ENCODE assay signal across 2 cellular contexts in genomic region chr3:158711886-158712285, GRCh38.
TF ChIP-seq lines count a peak whose summit lies in the region.

No MANE protein-coding gene starts in this region.

TF ChIP-seq in A549, 52 proteins besides CTCF, POLR2A, EP300 and RAD21:
- TF ChIP-seq, protein P1, sequence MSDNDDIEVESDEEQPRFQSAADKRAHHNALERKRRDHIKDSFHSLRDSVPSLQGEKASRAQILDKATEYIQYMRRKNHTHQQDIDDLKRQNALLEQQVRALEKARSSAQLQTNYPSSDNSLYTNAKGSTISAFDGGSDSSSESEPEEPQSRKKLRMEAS (IDR thresholded peaks at IDR 0.05) = no peak
- peak; percentile 69 for TF ChIP-seq MAFK (IDR thresholded peaks at IDR 0.05; ENCODE audit: partially characterized antibody)
- peak; percentile 24; the same call in 1 of the 2 replicates for TF ChIP-seq JUNB (IDR thresholded peaks at IDR 0.05)
- no peak for TF ChIP-seq FOSL2 (IDR thresholded peaks at IDR 0.05)
- peak; percentile 76 for TF ChIP-seq FOSL2 (CRISPR knock-in tag; IDR thresholded peaks at IDR 0.05)
- TF ChIP-seq RNF2 (IDR thresholded peaks at IDR 0.05; ENCODE audit: borderline replicate concordance, low read depth) = no peak
TF ChIP-seq in A549: peak in this region for 3.

TF ChIP-seq in K562, 482 proteins besides CTCF, POLR2A, EP300 and RAD21:
- TF ChIP-seq ATF3 (IDR thresholded peaks at IDR 0.05) = peak; percentile 32; the same call in 1 of the 2 replicates
- TF ChIP-seq ATF3 (CRISPR knock-in tag; conservative IDR thresholded peaks at IDR 0.05) = no peak
- TF ChIP-seq MYNN (IDR thresholded peaks at IDR 0.05) = no peak
- no peak for TF ChIP-seq MYNN (CRISPR knock-in tag; IDR thresholded peaks at IDR 0.05)
- peak; percentile 9; the same call in 1 of the 2 replicates for TF ChIP-seq MAFK (IDR thresholded peaks at IDR 0.05; ENCODE audit: low read length)
- TF ChIP-seq SAP30 (IDR thresholded peaks at IDR 0.05; ENCODE audit: borderline replicate concordance, insufficient read depth, low read depth, low read length, poor library complexity, severe bottlenecking) = no peak
- TF ChIP-seq SP2 (IDR thresholded peaks at IDR 0.05; ENCODE audit: extremely low read depth, low read depth, low read length, poor library complexity, severe bottlenecking) = no peak
- no peak for TF ChIP-seq HMGN3 (IDR thresholded peaks at IDR 0.05; ENCODE audit: borderline replicate concordance, extremely low read depth, insufficient read length, low read depth, low read length)
- TF ChIP-seq KDM5B (IDR thresholded peaks at IDR 0.05; ENCODE audit: insufficient replicate concordance, low read depth, low read length) = no peak
- TF ChIP-seq ZFX (CRISPR knock-in tag; IDR thresholded peaks at IDR 0.05) = no peak
- TF ChIP-seq ZNF512 (tag; IDR thresholded peaks at IDR 0.05) = no peak
- peak; percentile 67 for TF ChIP-seq FOSL1 (tag; conservative IDR thresholded peaks at IDR 0.05)
- no peak for TF ChIP-seq CREB1 (IDR thresholded peaks at IDR 0.05)
- no peak for TF ChIP-seq CREB1 (CRISPR knock-in tag; IDR thresholded peaks at IDR 0.05)
- TF ChIP-seq ZBTB7A (IDR thresholded peaks at IDR 0.05; ENCODE audit: borderline replicate concordance, control insufficient read depth, low read depth, low read length) = no peak
